Comparison of ENCODE assay signal across 8 cellular contexts in the genomic region with DNA sequence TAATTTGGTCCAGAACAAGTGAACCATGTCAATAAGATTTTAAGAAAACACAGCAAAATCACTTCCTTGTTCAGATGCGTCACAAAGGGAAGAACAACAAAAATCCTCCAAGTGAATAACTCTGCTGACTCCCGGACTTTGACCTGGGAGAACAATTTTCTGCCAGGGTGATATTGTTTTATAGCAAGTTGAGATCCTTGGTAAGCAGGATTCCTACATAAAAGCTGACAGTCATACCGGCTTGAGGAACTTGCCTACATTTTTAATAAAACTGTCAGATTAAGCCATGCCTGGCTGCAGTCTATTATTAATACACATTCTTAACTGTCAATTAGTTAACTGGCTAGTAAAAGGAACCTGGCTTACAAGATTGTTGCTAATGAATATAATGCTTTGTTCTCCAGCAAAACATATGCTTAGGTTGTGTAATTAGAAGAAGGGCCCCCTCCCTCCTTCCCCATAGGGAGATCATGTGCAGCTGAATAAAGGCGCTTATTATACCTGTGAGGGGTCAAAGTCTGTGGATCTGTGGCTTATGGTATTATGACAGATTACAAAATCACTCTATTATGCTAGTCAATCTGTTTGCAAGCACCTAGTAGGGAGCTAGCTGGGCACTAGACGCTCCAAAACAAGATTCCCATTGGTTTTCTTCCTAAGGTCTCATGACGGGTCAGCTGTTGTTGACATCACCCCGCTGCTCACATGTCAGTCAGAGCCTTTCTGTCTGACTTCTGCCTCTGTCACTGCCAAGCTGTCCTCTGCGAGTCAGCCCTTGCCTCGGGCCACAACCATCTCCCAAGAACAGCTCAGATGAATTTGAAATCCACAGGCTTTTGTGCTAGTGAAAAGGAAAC. TPM values are rescaled to one million over a fixed set of nuclear protein-coding genes. Genes with fewer than 3 reads are reported as not detected.
A peak's percentile ranks its signal among the peaks of the same experiment; 100 is the strongest.
DNase-seq lines count a peak whose midpoint lies in the region; TF ChIP-seq lines count a peak whose summit lies in the region.

No MANE protein-coding gene starts in this region.

- peak overlapping the region; percentile 60 for H3K27ac ChIP-seq in WERI-Rb-1

- no peaks in the 10 kb centered on the region for H3K36me3 ChIP-seq in WERI-Rb-1

- no peaks in the 10 kb centered on the region for H3K27me3 ChIP-seq in WERI-Rb-1 (ENCODE audit: insufficient read depth, low read depth, severe bottlenecking)

- H3K36me3 Mint-ChIP-seq in immature natural killer cell (peaks cover 0 to 3% (median 0%) of the 10 kb centered on the region in 3 donors), CD14-positive monocyte (no peaks in the 10 kb centered on the region)

- no peak for TF ChIP-seq RAD21 in Ishikawa (IDR thresholded peaks at IDR 0.05; ENCODE audit: low read depth)

- intact Hi-C loops in CD14-positive monocyte (cut with micrococcal nuclease), result no loop called here

- in situ Hi-C loops in GM13976 (cut with MboI; ENCODE audit: low sequenced_read_pairs, unreplicated experiment), result no loop called here

- no peak for TF ChIP-seq CTCF in WERI-Rb-1 (IDR thresholded peaks at IDR 0.05; ENCODE audit: low read depth, low read length)
- TF ChIP-seq CTCF in retinal pigment epithelial cell (conservative IDR thresholded peaks at IDR 0.05; ENCODE audit: low read depth, low read length), result no peak
- no peak for TF ChIP-seq CTCF in CD14-positive monocyte (IDR thresholded peaks at IDR 0.05)
- TF ChIP-seq CTCF in GM13976 (IDR thresholded peaks at IDR 0.05; ENCODE audit: borderline replicate concordance, control extremely low read depth, extremely low read depth, insufficient read depth, missing control alignments), result no peak

- H3K4me1 Mint-ChIP-seq in immature natural killer cell (no peaks in the 10 kb centered on the region), CD14-positive monocyte (no peaks in the 10 kb centered on the region)

- DNase-seq in WERI-Rb-1 (peak; percentile 61), hypothalamus (lab: John Stamatoyannopoulos, UW) (peak in 49 of 51 donors; percentile 5 to 89 (median 64)), retinal pigment epithelial cell (ENCODE audit: low read depth) (peak; percentile 98), immature natural killer cell (no peak), CD14-positive monocyte (ENCODE audit: low spot score) (no peak), NCI-H187 treated with DMSO at 0.1 percent for 48 hours (lab: John Stamatoyannopoulos, UW) (no peak), GM13976 (ENCODE audit: low spot score) (no peak)

- H3K27ac Mint-ChIP-seq in immature natural killer cell (no peak overlapping the region), CD14-positive monocyte (no peak overlapping the region)

- no peaks in the 10 kb centered on the region for H3K9me3 ChIP-seq in WERI-Rb-1 (ENCODE audit: severe bottlenecking)

- H3K4me3 ChIP-seq in WERI-Rb-1 (ENCODE audit: low read depth, low read length), result peak overlapping the region; percentile 24
- H3K4me3 ChIP-seq in retinal pigment epithelial cell (ENCODE audit: low read length), result peak overlapping the region; percentile 22

- no peaks in the 10 kb centered on the region for H3K9me3 Mint-ChIP-seq in immature natural killer cell
- H3K9me3 Mint-ChIP-seq in CD14-positive monocyte, result peaks cover 0 to 4% (median 0%) of the 10 kb centered on the region in 7 donors

- H3K4me3 Mint-ChIP-seq in immature natural killer cell (no peak overlapping the region), CD14-positive monocyte (no peak overlapping the region)

- peaks cover 1 to 7% (median 3%) of the 10 kb centered on the region in 3 donors for H3K27me3 Mint-ChIP-seq in immature natural killer cell (ENCODE audit: low read depth in 3 of 3)
- peaks cover 0 to 4% (median 2%) of the 10 kb centered on the region in 3 donors for H3K27me3 Mint-ChIP-seq in CD14-positive monocyte (ENCODE audit: low read depth in 3 of 3)

- no peak for TF ChIP-seq EP300 in Ishikawa (IDR thresholded peaks at IDR 0.05; ENCODE audit: borderline replicate concordance)

TF ChIP-seq in Ishikawa, 13 proteins besides CTCF, POLR2A, EP300 and RAD21:
- no peak for TF ChIP-seq ZBTB7A (IDR thresholded peaks at IDR 0.05; ENCODE audit: low read depth)
- TF ChIP-seq, protein P1, sequence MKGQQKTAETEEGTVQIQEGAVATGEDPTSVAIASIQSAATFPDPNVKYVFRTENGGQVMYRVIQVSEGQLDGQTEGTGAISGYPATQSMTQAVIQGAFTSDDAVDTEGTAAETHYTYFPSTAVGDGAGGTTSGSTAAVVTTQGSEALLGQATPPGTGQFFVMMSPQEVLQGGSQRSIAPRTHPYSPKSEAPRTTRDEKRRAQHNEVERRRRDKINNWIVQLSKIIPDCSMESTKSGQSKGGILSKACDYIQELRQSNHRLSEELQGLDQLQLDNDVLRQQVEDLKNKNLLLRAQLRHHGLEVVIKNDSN (IDR thresholded peaks at IDR 0.05), result peak; percentile 37; the same call in 1 of the 2 replicates

RNA-seq across cellular contexts. Expression of a gene that starts 44.6 kb away (rescaled TPM):
- 10 to 100 TPM; 27.0 to 34.4 (median 31.0) TPM for polyA plus RNA-seq in immature natural killer cell
- 10 to 100 TPM; 12.0 to 33.7 TPM for polyA plus RNA-seq in CD14-positive monocyte

Comparison
In these comparisons a context has a peak if more than half of its experiments do, and no peak if none do; other contexts are left out.
1. DNase-seq: peak in WERI-Rb-1 (single experiment), hypothalamus (49 of 51) and retinal pigment epithelial cell (single experiment); none in immature natural killer cell (0 of 3), CD14-positive monocyte (single experiment), NCI-H187 treated with DMSO at 0.1 percent for 48 hours (single experiment) and GM13976 (single experiment).